ENCODE assay signal across 30 cellular contexts in the genomic region with DNA sequence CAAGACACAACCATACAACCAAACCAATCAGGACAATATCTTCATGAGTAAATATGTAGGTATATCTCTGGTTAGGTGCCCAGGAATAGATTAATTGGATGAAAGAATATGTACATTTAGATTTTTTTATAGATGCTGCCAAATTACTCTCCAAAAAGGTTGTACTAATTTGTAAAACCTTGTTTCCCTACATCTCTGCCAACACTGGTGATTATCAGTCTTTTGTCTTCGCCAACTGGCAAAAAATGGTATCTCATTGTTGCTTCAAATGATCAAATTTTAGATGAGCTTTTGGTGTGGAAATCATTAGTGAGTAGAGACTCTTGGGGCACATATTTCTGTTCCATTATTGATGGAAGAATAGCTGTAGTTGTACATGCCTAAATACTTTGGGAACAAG.
"Had no signal": no experiment of that assay in that cellular context is flagged by ENCODE, and none has a peak within 500 bp of the region (broad histone marks: within the 10 kb centered on the region; RNA-seq: fewer than 3 reads in every experiment).

No MANE protein-coding gene starts in this region.

- ATAC-seq: activated CD8-positive, alpha-beta memory T cell treated with anti-CD3 and anti-CD28 coated beads, Interleukin-2, amount 10 ng/mL, durations not matched to agents 7 days and 5 days had no signal

- H3K27me3 Mint-ChIP-seq: activated B cell treated with CpG ODN at 0.5 μM for 24 hours; activated naive CD8-positive, alpha-beta T cell treated with anti-CD3 and anti-CD28 coated beads, Interleukin-2, amount 10 ng/mL, durations not matched to agents 7 days and 5 days; brain had no signal

- H3K4me3 ChIP-seq: MG63 had no signal

- H3K27ac Mint-ChIP-seq: activated B cell treated with CpG ODN at 0.5 μM for 24 hours; activated CD4-positive, alpha-beta memory T cell treated with anti-CD3 and anti-CD28 coated beads, Interleukin-2, amount 10 ng/mL, durations not matched to agents 7 days and 5 days; activated CD8-positive, alpha-beta memory T cell treated with anti-CD3 and anti-CD28 coated beads, Interleukin-2, amount 10 ng/mL, durations not matched to agents 7 days and 5 days; activated naive CD8-positive, alpha-beta T cell treated with anti-CD3 and anti-CD28 coated beads, Interleukin-2, amount 10 ng/mL, durations not matched to agents 7 days and 5 days; brain had no signal

- H3K36me3 ChIP-seq: MG63 had no signal

- H3K9me3 Mint-ChIP-seq: activated B cell treated with CpG ODN at 0.5 μM for 24 hours; activated naive CD8-positive, alpha-beta T cell treated with anti-CD3 and anti-CD28 coated beads, Interleukin-2, amount 10 ng/mL, durations not matched to agents 7 days and 5 days had no signal

- H3K4me3 Mint-ChIP-seq: activated B cell treated with CpG ODN at 0.5 μM for 24 hours; activated CD4-positive, alpha-beta memory T cell treated with anti-CD3 and anti-CD28 coated beads, Interleukin-2, amount 10 ng/mL, durations not matched to agents 7 days and 5 days; activated CD8-positive, alpha-beta memory T cell treated with anti-CD3 and anti-CD28 coated beads, Interleukin-2, amount 10 ng/mL, durations not matched to agents 7 days and 5 days; activated naive CD8-positive, alpha-beta T cell treated with anti-CD3 and anti-CD28 coated beads, Interleukin-2, amount 10 ng/mL, durations not matched to agents 7 days and 5 days; brain had no signal

- DNase-seq: activated B cell treated with CpG ODN at 0.5 μM for 24 hours; activated CD4-positive, alpha-beta memory T cell treated with anti-CD3 and anti-CD28 coated beads, Interleukin-2, amount 10 ng/mL, durations not matched to agents 7 days and 5 days; activated CD4-positive, alpha-beta T cell treated with anti-CD3 and anti-CD28 coated beads for 1 hour; activated CD4-positive, alpha-beta T cell treated with anti-CD3 and anti-CD28 coated beads for 48 hours; activated CD8-positive, alpha-beta memory T cell treated with anti-CD3 and anti-CD28 coated beads for 24 hours; activated CD8-positive, alpha-beta memory T cell treated with anti-CD3 and anti-CD28 coated beads, Interleukin-2, amount 10 ng/mL, durations not matched to agents 7 days and 5 days; activated CD8-positive, alpha-beta memory T cell treated with anti-CD3 and anti-CD28 coated beads, Interleukin-2, amount 50 U/mL, for 48 hours; activated effector memory CD4-positive, alpha-beta T cell treated with Interleukin-2 at 50 U/mL for 16 hours; activated naive CD4-positive, alpha-beta T cell treated with anti-CD3 and anti-CD28 coated beads, Interleukin-2, amount 50 U/mL, for 16 hours; activated naive CD8-positive, alpha-beta T cell treated with anti-CD3 and anti-CD28 coated beads, Interleukin-2, amount 10 ng/mL, durations not matched to agents 7 days and 5 days; activated T-cell treated with anti-CD3 and anti-CD28 coated beads, Interleukin-2, amount 50 U/mL, for 48 hours; amygdala; central memory CD4-positive, alpha-beta T cell; Karpas-422; MG63; NCI-H1048; NCI-H1105 treated with DMSO at 0.1 percent for 48 hours; NCI-H1436; NCI-H1694; NCI-H1930; NCI-H2081 treated with DMSO at 0.1 percent for 48 hours; NCI-H226; NCI-H524 treated with DMSO at 0.1 percent for 48 hours; PC-3; Right ventricle myocardium superior; SW 1271; T-helper 1 cell; T-helper 2 cell; T-helper 9 cell had no signal

- H3K36me3 Mint-ChIP-seq: activated CD8-positive, alpha-beta memory T cell treated with anti-CD3 and anti-CD28 coated beads, Interleukin-2, amount 10 ng/mL, durations not matched to agents 7 days and 5 days; activated naive CD8-positive, alpha-beta T cell treated with anti-CD3 and anti-CD28 coated beads, Interleukin-2, amount 10 ng/mL, durations not matched to agents 7 days and 5 days; brain had no signal

- H3K4me1 Mint-ChIP-seq: activated B cell treated with CpG ODN at 0.5 μM for 24 hours; activated naive CD8-positive, alpha-beta T cell treated with anti-CD3 and anti-CD28 coated beads, Interleukin-2, amount 10 ng/mL, durations not matched to agents 7 days and 5 days; brain had no signal

- H3K27me3 ChIP-seq: MG63 had no signal
